ENCODE assay signal across 8 cellular contexts in the genomic region with DNA sequence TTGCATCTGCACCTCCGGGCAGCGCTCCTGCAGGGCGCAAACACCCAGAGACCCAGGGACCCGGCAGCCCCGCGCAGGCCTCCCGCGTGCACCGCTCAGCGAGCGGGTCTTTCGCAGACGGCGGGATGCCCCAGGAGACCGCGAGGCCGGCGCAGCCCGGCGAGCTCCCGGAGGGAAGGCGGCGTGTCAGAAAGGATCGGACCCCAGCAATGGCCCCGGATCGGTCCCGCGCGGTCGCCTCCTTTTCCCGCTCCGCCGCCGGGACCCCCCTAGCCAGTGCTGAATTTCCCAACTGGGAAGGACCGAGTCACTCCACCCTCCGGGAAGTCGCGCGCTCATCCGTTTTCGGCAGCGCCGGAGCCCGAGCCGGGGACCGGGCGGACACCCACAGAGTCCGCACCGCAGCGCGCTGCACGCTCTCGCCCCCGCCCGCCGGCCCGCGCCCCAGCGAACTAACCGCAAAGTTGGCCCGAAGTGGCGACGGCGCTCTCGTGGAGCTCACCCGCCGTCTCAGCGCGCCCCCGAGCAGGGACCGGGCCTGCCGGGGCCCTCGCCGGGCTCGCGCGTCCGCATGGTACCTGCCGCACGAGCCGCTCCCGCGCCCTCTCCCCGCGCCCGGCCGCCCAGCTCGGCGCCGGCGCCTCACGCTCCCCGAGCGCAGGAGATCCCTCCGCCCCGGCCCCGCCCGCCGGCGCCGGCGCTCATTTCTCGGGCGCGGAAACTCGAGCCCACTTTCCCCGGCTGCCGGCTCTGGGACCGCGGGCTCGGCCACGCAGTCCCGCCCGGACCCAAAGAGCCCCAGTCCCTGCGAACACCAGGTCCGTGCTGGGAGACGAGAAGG. TPM values are rescaled to one million over a fixed set of nuclear protein-coding genes. Genes with fewer than 3 reads are reported as not detected.
DNase-seq lines count a peak whose midpoint lies in the region; ATAC-seq, FAIRE-seq and TF ChIP-seq lines count a peak whose summit lies in the region.

TSS of gene FAT1 (minus strand) at position 650 of the 841 bp plus-strand sequence. CDS start 14,029 bp downstream, outside the sequence.

- H3K4me1 ChIP-seq in heart left ventricle (peaks cover 0 to 22% (median 3%) of the 10 kb centered on the region in 12 donors), pancreas (peaks cover 0 to 8% (median 0%) of the 10 kb centered on the region in 3 donors)

- FAIRE-seq in pancreas (lab: Jason Lieb, UNC): no peak

- H3K4me3 ChIP-seq in heart left ventricle: peak within 1 kb of the TSS; percentile 66 to 88 (median 80)
- H3K4me3 ChIP-seq in pancreas: peak within 1 kb of the TSS; percentile 54 to 96 (median 86)

- in situ Hi-C loops in KBM-7 (cut with MboI; ENCODE audit: low pct_unique_long_range_greater_than_20kb, low sequenced_read_pairs): no loop called here

- intact Hi-C loops in heart left ventricle (cut with DNase I): loop anchor here in 9 of 10 donors (2.0 to 10.0 kb wide), 8 partner anchors 46 to 881 kb away; no protein-coding TSS in a partner anchor
- intact Hi-C loops in pancreas (cut with DNase I): no loop called here

- no peaks in the 10 kb centered on the region for H3K36me3 ChIP-seq in heart left ventricle
- no peaks in the 10 kb centered on the region for H3K36me3 ChIP-seq in pancreas

- DNase-seq in DMS114 treated with DMSO at 0.1 percent for 48 hours (lab: John Stamatoyannopoulos, UW; ENCODE audit: unreplicated experiment) (peak; percentile 29), KBM-7 (peak; percentile 71), heart left ventricle (peak; percentile 71 to 79 (median 77)), pancreas (peak; percentile 59 to 89 (median 75))

- no peak for TF ChIP-seq POLR2A in heart left ventricle (IDR thresholded peaks at IDR 0.05)

- ATAC-seq in heart left ventricle (peak in 3 of 4 donors; percentile 34 to 71 (median 68)), pancreas (peak; percentile 53 to 76 (median 62)), HG02759 (IDR thresholded peaks at IDR 0.05; ENCODE audit: unreplicated experiment) (no peak), HG02588 (IDR thresholded peaks at IDR 0.05; ENCODE audit: unreplicated experiment) (no peak), HG02885 (IDR thresholded peaks at IDR 0.05; ENCODE audit: poor library complexity, unreplicated experiment) (no peak)

- H3K9me3 ChIP-seq in heart left ventricle (peaks cover 0 to 25% (median 12%) of the 10 kb centered on the region in 12 donors), pancreas (no peaks in the 10 kb centered on the region)

- WGBS in adipose tissue, 3 donors: 1 to 2% (median 1%) methylated on average over 89 to 117 of the region's 117 CpGs
- 0 to 2% (median 1%) methylated on average over 13 to 117 of the region's 117 CpGs for WGBS in heart left ventricle, 4 donors
- 0 to 1% methylated on average over 85 to 117 of the region's 117 CpGs for WGBS in pancreas, 2 donors

- peak within 1 kb of the TSS; percentile 58 for H3K27ac ChIP-seq in adipose tissue (ENCODE audit: low read depth, low read length)
- H3K27ac ChIP-seq in heart left ventricle: peak within 1 kb of the TSS; percentile 54 to 97 (median 92)
- peak within 1 kb of the TSS; percentile 72 to 91 (median 82) for H3K27ac ChIP-seq in pancreas

- H3K27me3 ChIP-seq in heart left ventricle (peaks cover 0 to 63% (median 0%) of the 10 kb centered on the region in 9 donors), pancreas (no peaks in the 10 kb centered on the region)

- TF ChIP-seq CTCF in heart left ventricle (IDR thresholded peaks at IDR 0.05) (peak in 3 of 12 donors; percentile 4 to 20 (median 11)), pancreas (IDR thresholded peaks at IDR 0.05) (no peak)

RNA-seq across cellular contexts. Expression of gene FAT1, which starts in this region (rescaled TPM):
- polyA plus RNA-seq in adipose tissue (10 to 100 TPM in 2 of 3 donors, 1 to 10 TPM in 1; 4.5 to 39.9 (median 21.8) TPM), heart left ventricle (10 to 100 TPM; 15.2 to 57.1 TPM), pancreas (10 to 100 TPM; 16.9 to 26.6 TPM)
- total RNA-seq in heart left ventricle (100 to 1,000 TPM in 2 of 9 donors, 10 to 100 TPM in 7; 54.4 to 151 (median 76.4) TPM), pancreas (10 to 100 TPM; 54.8 to 91.6 (median 71.3) TPM)

Comparison
In these comparisons a context has a peak if more than half of its experiments do, and no peak if none do; other contexts are left out.
1. ATAC-seq: peak in heart left ventricle (3 of 4) and pancreas (4 of 4); none in HG02759 (single experiment), HG02588 (single experiment) and HG02885 (single experiment).
2. intact Hi-C loops: an anchor here in heart left ventricle (2.0 to 10.0 kb wide); none called in pancreas.
3. Peak in every context shown above with its lines, with median percentiles within 50 percentile points of each other: DNase-seq and H3K27ac ChIP-seq.